ENCODE assay signal across 16 cellular contexts in genomic region chr22:37308385-37309200, GRCh38. TPM values are rescaled to one million over a fixed set of nuclear protein-coding genes. Genes with fewer than 3 reads are reported as not detected.
DNase-seq lines count a peak whose midpoint lies in the region; ATAC-seq and TF ChIP-seq lines count a peak whose summit lies in the region.
"Had no signal": no experiment of that assay in that cellular context is flagged by ENCODE, and none has a peak within 500 bp of the region (broad histone marks: within the 10 kb centered on the region; RNA-seq: fewer than 3 reads in every experiment).

No MANE protein-coding gene starts in this region.

- ATAC-seq in GM19328 (IDR thresholded peaks at IDR 0.05; ENCODE audit: unreplicated experiment) = no peak
- no peak for ATAC-seq in HG03095 (IDR thresholded peaks at IDR 0.05; ENCODE audit: unreplicated experiment)

- H3K36me3 ChIP-seq in KOPT-K1 (ENCODE audit: insufficient read depth, low read length) = no peaks in the 10 kb centered on the region
- H3K36me3 ChIP-seq in skeletal muscle satellite cell (ENCODE audit: insufficient read depth, low read length) = no peaks in the 10 kb centered on the region
- no peaks in the 10 kb centered on the region for H3K36me3 ChIP-seq in H7 (replicated peaks; ENCODE audit: control insufficient read depth, insufficient read depth, low read length)
- H3K36me3 ChIP-seq: pancreas, suprapubic skin had no signal

- H3K27ac Mint-ChIP-seq in T-helper 1 cell treated with Interleukin-12 subunit alpha and Interleukin-12 subunit beta and Interleukin-4 antibody, amounts not matched to agents 30 μg/mL and 1 μg/mL, for 36 hours = peak overlapping the region; percentile 99
- H3K27ac Mint-ChIP-seq in chondrocyte (ENCODE audit: unreplicated experiment) = peak overlapping the region; percentile 100

- H3K4me3 Mint-ChIP-seq in T-helper 1 cell treated with Interleukin-12 subunit alpha and Interleukin-12 subunit beta and Interleukin-4 antibody, amounts not matched to agents 30 μg/mL and 1 μg/mL, for 36 hours = peak overlapping the region; percentile 81
- H3K4me3 Mint-ChIP-seq in chondrocyte (ENCODE audit: unreplicated experiment) = no peak overlapping the region

- H3K4me3 ChIP-seq in skeletal muscle satellite cell (ENCODE audit: low read length) (no peak overlapping the region), H7 (ENCODE audit: insufficient read depth, low read depth, low read length) (no peak overlapping the region)
- H3K4me3 ChIP-seq: pancreas, suprapubic skin had no signal

- DNase-seq in T-helper 1 cell (no peak), chondrocyte (ENCODE audit: low spot score) (no peak), H7 (no peak)
- DNase-seq: 8988T; caudate nucleus; kidney; NCI-H1048; NCI-H69; stimulated activated CD4-positive, alpha-beta T cell treated with anti-CD3 and anti-CD28 coated beads, Interleukin-4, amount 100 ng/mL, for 4 hours had no signal

- no peaks in the 10 kb centered on the region for H3K27me3 Mint-ChIP-seq in T-helper 1 cell treated with Interleukin-12 subunit alpha and Interleukin-12 subunit beta and Interleukin-4 antibody, amounts not matched to agents 30 μg/mL and 1 μg/mL, for 36 hours (ENCODE audit: low read depth)
- no peaks in the 10 kb centered on the region for H3K27me3 Mint-ChIP-seq in chondrocyte (ENCODE audit: low read depth)

- no peaks in the 10 kb centered on the region for H3K27me3 ChIP-seq in skeletal muscle satellite cell (ENCODE audit: control insufficient read depth, insufficient read depth, low read length)
- 0 out of 2 replicates have a peak, but pooled peaks cover 1% of the 10 kb centered on the region for H3K27me3 ChIP-seq in H7 (ENCODE audit: control insufficient read depth, insufficient read depth, low read length)
- H3K27me3 ChIP-seq: pancreas had no signal

- H3K4me1 Mint-ChIP-seq in T-helper 1 cell treated with Interleukin-12 subunit alpha and Interleukin-12 subunit beta and Interleukin-4 antibody, amounts not matched to agents 30 μg/mL and 1 μg/mL, for 36 hours (ENCODE audit: low read depth) = peaks cover 81% of the 10 kb centered on the region
- H3K4me1 Mint-ChIP-seq in chondrocyte (ENCODE audit: low read depth) = peaks cover 54% of the 10 kb centered on the region

- peaks cover 76% of the 10 kb centered on the region for H3K36me3 Mint-ChIP-seq in T-helper 1 cell treated with Interleukin-12 subunit alpha and Interleukin-12 subunit beta and Interleukin-4 antibody, amounts not matched to agents 30 μg/mL and 1 μg/mL, for 36 hours (ENCODE audit: low read depth)
- H3K36me3 Mint-ChIP-seq in chondrocyte (ENCODE audit: low read depth) = no peaks in the 10 kb centered on the region

- H3K9me3 ChIP-seq in KOPT-K1 (ENCODE audit: insufficient read depth, low read length, poor library complexity, severe bottlenecking) = no peaks in the 10 kb centered on the region
- H3K9me3 ChIP-seq in skeletal muscle satellite cell (replicated peaks; ENCODE audit: low read length) = no peaks in the 10 kb centered on the region
- H3K9me3 ChIP-seq: pancreas, suprapubic skin had no signal

- H3K4me1 ChIP-seq in skeletal muscle satellite cell (ENCODE audit: control insufficient read depth, insufficient read depth, low read length) = peaks cover 61% of the 10 kb centered on the region

- no peak overlapping the region for H3K9ac ChIP-seq in skeletal muscle satellite cell (ENCODE audit: low read depth, low read length)

- H3K4me2 ChIP-seq in skeletal muscle satellite cell (ENCODE audit: low read length) = peak overlapping the region; percentile 68

- H3K9me3 Mint-ChIP-seq in T-helper 1 cell treated with Interleukin-12 subunit alpha and Interleukin-12 subunit beta and Interleukin-4 antibody, amounts not matched to agents 30 μg/mL and 1 μg/mL, for 36 hours = no peaks in the 10 kb centered on the region
- no peaks in the 10 kb centered on the region for H3K9me3 Mint-ChIP-seq in chondrocyte (ENCODE audit: low read depth)

- no peak for TF ChIP-seq CTCF in chondrocyte (IDR thresholded peaks at IDR 0.05)

- H3K27ac ChIP-seq in KOPT-K1 (ENCODE audit: low read depth, low read length, poor library complexity, severe bottlenecking) = peak overlapping the region; percentile 73
- H3K27ac ChIP-seq: suprapubic skin had no signal

RNA-seq across cellular contexts. Expression of gene CYTH4, which starts 26.3 kb away (rescaled TPM):
- total RNA-seq in chondrocyte = not detected in 3 replicates
- total RNA-seq in skeletal muscle satellite cell (2012; rRNA removed) = 0.76 and 1.1 TPM in 2 replicates
- total RNA-seq in H7 (2014; rRNA removed; shearing (Covaris generic)) = not detected in 2 replicates
